Comparison of ENCODE assay signal across 33 cellular contexts in genomic region chr12:126290456-126290855, GRCh38.
"Had no signal": no experiment of that assay in that cellular context is flagged by ENCODE, and none has a peak within 500 bp of the region (broad histone marks: within the 10 kb centered on the region; RNA-seq: fewer than 3 reads in every experiment).

No MANE protein-coding gene starts in this region.

- DNase-seq: activated B cell treated with CpG ODN at 0.5 μM for 24 hours; activated CD4-positive, alpha-beta memory T cell treated with anti-CD3 and anti-CD28 coated beads for 36 hours; activated CD4-positive, alpha-beta T cell treated with anti-CD3 and anti-CD28 coated beads for 4 hours; activated CD4-positive, alpha-beta T cell treated with anti-CD3 and anti-CD28 coated beads, Interleukin-2, amount 10 ng/mL, durations not matched to agents 24 days and 14 days; activated CD4-positive, alpha-beta T cell treated with anti-CD3 and anti-CD28 coated beads, Interleukin-2, amount 50 U/mL, for 1 hour; activated CD4-positive, alpha-beta T cell treated with anti-CD3 and anti-CD28 coated beads, Interleukin-2, amount 50 U/mL, for 4 hours; activated CD4-positive, CD25-positive, alpha-beta regulatory T cell treated with anti-CD3 and anti-CD28 coated beads, Interleukin-2, amount 50 U/mL, for 72 hours; activated CD8-positive, alpha-beta memory T cell treated with anti-CD3 and anti-CD28 coated beads, Interleukin-2, amount 50 U/mL, for 4 hours; activated CD8-positive, alpha-beta T cell treated with anti-CD3 and anti-CD28 coated beads for 36 hours; activated effector memory CD4-positive, alpha-beta T cell treated with anti-CD3 and anti-CD28 coated beads, Interleukin-2, amount 50 U/mL, for 16 hours; activated gamma-delta T cell treated with Interleukin-2 at 50 U/mL for 16 hours; activated naive CD4-positive, alpha-beta T cell; activated naive CD4-positive, alpha-beta T cell treated with anti-CD3 and anti-CD28 coated beads for 36 hours; activated naive CD4-positive, alpha-beta T cell treated with anti-CD3 and anti-CD28 coated beads, Interleukin-2, amount 50 U/mL, for 16 hours; activated naive CD8-positive, alpha-beta T cell treated with anti-CD3 and anti-CD28 coated beads for 36 hours; activated T-cell treated with anti-CD3 and anti-CD28 coated beads for 4 hours; activated T-cell treated with anti-CD3 and anti-CD28 coated beads, Interleukin-2, amount 50 U/mL, for 1 hour; activated T-cell treated with anti-CD3 and anti-CD28 coated beads, Interleukin-2, amount 50 U/mL, for 4 hours; activated T-cell treated with anti-CD3 and anti-CD28 coated beads, Interleukin-2, amount 50 U/mL, for 72 hours; adrenal gland; amniotic stem cell; aorta; body of pancreas; brain microvascular endothelial cell; central memory CD4-positive, alpha-beta T cell; T-helper 2 cell; T-helper 9 cell had no signal

- H3K27ac ChIP-seq: adrenal gland, body of pancreas, brain microvascular endothelial cell, breast epithelium, VCaP had no signal

- H3K27me3 ChIP-seq: adrenal gland, body of pancreas, brain microvascular endothelial cell, breast epithelium had no signal

- H3K4me3 ChIP-seq: adrenal gland, body of pancreas, breast epithelium had no signal

- H3K9me3 ChIP-seq: adrenal gland had no signal

- H3K36me3 ChIP-seq: adrenal gland, brain microvascular endothelial cell, breast epithelium had no signal

- FAIRE-seq: astrocyte, TTC549 had no signal

- ATAC-seq: activated CD8-positive, alpha-beta T cell treated with anti-CD3 and anti-CD28 coated beads for 36 hours; activated naive CD4-positive, alpha-beta T cell treated with anti-CD3 and anti-CD28 coated beads, Interleukin-2, amount 50 U/mL, for 72 hours; activated T-cell treated with anti-CD3 and anti-CD28 coated beads, Interleukin-2, amount 50 U/mL, for 4 hours; activated T-cell treated with anti-CD3 and anti-CD28 coated beads, Interleukin-2, amount 50 U/mL, for 72 hours; activated T-helper 17 cell treated with anti-CD3 and anti-CD28 coated beads, Interleukin-2, amount 50 U/mL, for 72 hours; body of pancreas had no signal

- H3K4me1 ChIP-seq: adrenal gland, breast epithelium had no signal
